Comparison of ENCODE assay signal across 26 cellular contexts in genomic region chr11:8296872-8297271, GRCh38. TPM values are rescaled to one million over a fixed set of nuclear protein-coding genes. Genes with fewer than 3 reads are reported as not detected.
"Had no signal": no experiment of that assay in that cellular context is flagged by ENCODE, and none has a peak within 500 bp of the region (broad histone marks: within the 10 kb centered on the region; RNA-seq: fewer than 3 reads in every experiment).

No MANE protein-coding gene starts in this region.

- DNase-seq: activated CD4-positive, alpha-beta T cell treated with anti-CD3 and anti-CD28 coated beads for 4 hours; activated CD4-positive, alpha-beta T cell treated with anti-CD3 and anti-CD28 coated beads, Interleukin-2, amount 50 U/mL, for 4 hours; activated CD8-positive, alpha-beta T cell treated with anti-CD3 and anti-CD28 coated beads, Interleukin-2, amount 10 ng/mL, durations not matched to agents 7 days and 5 days; activated naive CD4-positive, alpha-beta T cell treated with Interleukin-2 at 50 U/mL for 16 hours; activated naive CD8-positive, alpha-beta T cell treated with anti-CD3 and anti-CD28 coated beads, Interleukin-2, amount 50 U/mL, for 24 hours; activated T-cell treated with anti-CD3 and anti-CD28 coated beads, Interleukin-2, amount 50 U/mL, for 72 hours; amniotic stem cell; body of pancreas; MV-4-11; NCI-H1092 treated with DMSO at 0.1 percent for 48 hours; NCI-H1694 treated with DMSO at 0.1 percent for 48 hours; NCI-H2029 treated with DMSO at 0.1 percent for 48 hours; NCI-H510A treated with DMSO at 0.1 percent for 48 hours; SHP77; SW 1271 had no signal

- H3K4me3 Mint-ChIP-seq: activated CD8-positive, alpha-beta T cell treated with anti-CD3 and anti-CD28 coated beads, Interleukin-2, amount 10 ng/mL, durations not matched to agents 7 days and 5 days; activated naive CD8-positive, alpha-beta T cell treated with anti-CD3 and anti-CD28 coated beads, Interleukin-2, amount 50 U/mL, for 24 hours; activated T-cell treated with anti-CD3 and anti-CD28 coated beads, Interleukin-2, amount 50 U/mL, for 72 hours had no signal

- H3K4me3 ChIP-seq: ascending aorta, body of pancreas, Peyer's patch, SJSA1 had no signal

- H3K9me3 Mint-ChIP-seq: activated naive CD8-positive, alpha-beta T cell treated with anti-CD3 and anti-CD28 coated beads, Interleukin-2, amount 50 U/mL, for 24 hours; activated T-cell treated with anti-CD3 and anti-CD28 coated beads, Interleukin-2, amount 50 U/mL, for 72 hours had no signal

- H3K36me3 ChIP-seq: ascending aorta, Peyer's patch, SJSA1 had no signal

- H3K4me1 Mint-ChIP-seq: activated naive CD8-positive, alpha-beta T cell treated with anti-CD3 and anti-CD28 coated beads, Interleukin-2, amount 50 U/mL, for 24 hours had no signal

- H3K4me1 ChIP-seq: ascending aorta, body of pancreas, Peyer's patch, SJSA1 had no signal

- ATAC-seq: activated CD4-positive, CD25-positive, alpha-beta regulatory T cell treated with anti-CD3 and anti-CD28 coated beads, Interleukin-2, amount 50 U/mL, for 24 hours; activated CD8-positive, alpha-beta T cell treated with anti-CD3 and anti-CD28 coated beads, Interleukin-2, amount 10 ng/mL, durations not matched to agents 7 days and 5 days; activated naive CD4-positive, alpha-beta T cell treated with anti-CD3 and anti-CD28 coated beads, Interleukin-2, amount 50 U/mL, for 72 hours; activated naive CD8-positive, alpha-beta T cell treated with anti-CD3 and anti-CD28 coated beads, Interleukin-2, amount 50 U/mL, for 24 hours; activated T-cell treated with anti-CD3 and anti-CD28 coated beads, Interleukin-2, amount 50 U/mL, for 72 hours; body of pancreas; SK-N-SH treated with all-trans-retinoic acid at 6 μM for 48 hours had no signal

- H3K4me2 ChIP-seq: KMS-11 had no signal

- H3K9ac ChIP-seq: KMS-11 had no signal

- H3K27me3 ChIP-seq: body of pancreas, Peyer's patch, SJSA1 had no signal

- H3K9me3 ChIP-seq: ascending aorta, body of pancreas, Peyer's patch, SJSA1 had no signal

- H3K27ac Mint-ChIP-seq: activated CD8-positive, alpha-beta T cell treated with anti-CD3 and anti-CD28 coated beads, Interleukin-2, amount 10 ng/mL, durations not matched to agents 7 days and 5 days; activated naive CD4-positive, alpha-beta T cell treated with anti-CD3 and anti-CD28 coated beads, Interleukin-2, amount 50 U/mL, for 72 hours; activated naive CD8-positive, alpha-beta T cell treated with anti-CD3 and anti-CD28 coated beads, Interleukin-2, amount 50 U/mL, for 24 hours; activated T-cell treated with anti-CD3 and anti-CD28 coated beads, Interleukin-2, amount 50 U/mL, for 72 hours had no signal

- H3K27ac ChIP-seq: ascending aorta, body of pancreas, KMS-11, Peyer's patch, RWPE1, SJSA1 had no signal

RNA-seq across cellular contexts. Expression of gene LMO1, which starts 33.2 kb away (rescaled TPM):
- total RNA-seq: activated CD8-positive, alpha-beta T cell treated with anti-CD3 and anti-CD28 coated beads, Interleukin-2, amount 10 ng/mL, durations not matched to agents 7 days and 5 days; activated naive CD4-positive, alpha-beta T cell treated with anti-CD3 and anti-CD28 coated beads, Interleukin-2, amount 50 U/mL, for 72 hours; ascending aorta; bronchial epithelial cell; MCF 10A; Peyer's patch; SJSA1; T-helper 1 cell treated with Interleukin-12 subunit alpha and Interleukin-12 subunit beta and Interleukin-4 antibody, amounts not matched to agents 30 ng/mL and 1 ng/mL, for 36 hours had no signal
